In genomic region chr1:5810131-5810530, GRCh38 we compare ENCODE assay signal across 7 cellular contexts.
"Had no signal": no experiment of that assay in that cellular context is flagged by ENCODE, and none has a peak within 500 bp of the region (broad histone marks: within the 10 kb centered on the region; RNA-seq: fewer than 3 reads in every experiment).

No MANE protein-coding gene starts in this region.

- H3K4me3 Mint-ChIP-seq: HFFc6 had no signal

- ATAC-seq: HCT116, K562 had no signal

- H3K36me3 ChIP-seq: HAP-1 had no signal

- H2AFZ ChIP-seq: GM23248 had no signal

- H3K27ac ChIP-seq: GM23248 had no signal

- H3K4me3 ChIP-seq: GM23248, HAP-1, K562 had no signal

- H3K9ac ChIP-seq: GM23248 had no signal

- H3K9me3 ChIP-seq: HAP-1 had no signal

- H3K9me3 Mint-ChIP-seq: HFFc6 had no signal

- H3K27ac Mint-ChIP-seq: HFFc6 had no signal

- DNase-seq: GM23248, GOT3, HFFc6, IMR-90 had no signal

- H3K4me1 ChIP-seq: HAP-1 had no signal
